In genomic region chrX:9467751-9468150, GRCh38 we compare ENCODE assay signal across 14 cellular contexts. TPM values are rescaled to one million over a fixed set of nuclear protein-coding genes. Genes with fewer than 3 reads are reported as not detected.
DNase-seq lines count a peak whose midpoint lies in the region; ATAC-seq, FAIRE-seq and TF ChIP-seq lines count a peak whose summit lies in the region.
"Had no signal": no experiment of that assay in that cellular context is flagged by ENCODE, and none has a peak within 500 bp of the region (broad histone marks: within the 10 kb centered on the region; RNA-seq: fewer than 3 reads in every experiment).

No MANE protein-coding gene starts in this region.

- H4K91ac ChIP-seq in mesenchymal stem cell (ENCODE audit: low read length) = no peak overlapping the region

- no peak overlapping the region for H2AK5ac ChIP-seq in mesenchymal stem cell (ENCODE audit: low read length, severe bottlenecking)

- H3K4me1 Mint-ChIP-seq in natural killer cell treated with Interleukin-12 subunit alpha and Interleukin-12 subunit beta and Interleukin-15 and Interleukin-18, amount 100 ng/mL, for 72 hours (ENCODE audit: low read depth in 2 of 2) = peaks cover 18 to 28% of the 10 kb centered on the region in 2 donors
- H3K4me1 Mint-ChIP-seq in natural killer cell (peaks cover 22 to 26% of the 10 kb centered on the region in 2 donors), astrocyte (ENCODE audit: low read depth, unreplicated experiment) (peaks cover 5% of the 10 kb centered on the region)

- H2BK15ac ChIP-seq in mesenchymal stem cell (ENCODE audit: low read depth, poor library complexity, severe bottlenecking) = no peak overlapping the region

- no peak for TF ChIP-seq POLR2A in uterus (IDR thresholded peaks at IDR 0.05)

- H3K27me3 ChIP-seq in astrocyte (ENCODE audit: insufficient read depth, low read length) (no peaks in the 10 kb centered on the region), mesenchymal stem cell (ENCODE audit: control insufficient read depth in 1 of 2, insufficient read depth in 1 of 2, low read length in 2 of 2) (peaks cover 0 to 2% of the 10 kb centered on the region in 2 experiments), uterus (no peaks in the 10 kb centered on the region)

- H3K36me3 Mint-ChIP-seq in natural killer cell treated with Interleukin-12 subunit alpha and Interleukin-12 subunit beta and Interleukin-15 and Interleukin-18, amount 100 ng/mL, for 72 hours = no peaks in the 10 kb centered on the region
- no peaks in the 10 kb centered on the region for H3K36me3 Mint-ChIP-seq in natural killer cell
- H3K36me3 Mint-ChIP-seq in astrocyte (ENCODE audit: low read depth, unreplicated experiment) = no peaks in the 10 kb centered on the region

- H3K4ac ChIP-seq in mesenchymal stem cell (ENCODE audit: low read depth in 1 of 2, low read length in 2 of 2) = peak overlapping the region in 1 of 2 experiments; percentile 37

- no peak for TF ChIP-seq CTCF in natural killer cell (IDR thresholded peaks at IDR 0.05)
- TF ChIP-seq CTCF in astrocyte (IDR thresholded peaks at IDR 0.05; ENCODE audit: insufficient read depth, low read depth, low read length) = no peak
- TF ChIP-seq CTCF in uterus (IDR thresholded peaks at IDR 0.05) = no peak

- no peak for ATAC-seq in natural killer cell treated with Interleukin-12 subunit alpha and Interleukin-12 subunit beta and Interleukin-15 and Interleukin-18, amount 100 ng/mL, for 72 hours
- no peak for ATAC-seq in natural killer cell
- no peak for ATAC-seq in HG02623 (IDR thresholded peaks at IDR 0.05; ENCODE audit: unreplicated experiment)
- ATAC-seq: activated CD4-positive, CD25-positive, alpha-beta regulatory T cell treated with anti-CD3 and anti-CD28 coated beads, Interleukin-2, amount 50 U/mL, for 24 hours; HCT116 had no signal

- H2AFZ ChIP-seq in astrocyte (ENCODE audit: low read depth, low read length) = no peak overlapping the region
- H2AFZ ChIP-seq in mesenchymal stem cell (ENCODE audit: low read depth, low read length) = no peak overlapping the region

- no peak overlapping the region for H2BK5ac ChIP-seq in mesenchymal stem cell (ENCODE audit: low read depth, low read length, poor library complexity, severe bottlenecking)

- no peak overlapping the region for H3K14ac ChIP-seq in mesenchymal stem cell (ENCODE audit: low read length in 2 of 2)

- H3K4me2 ChIP-seq in astrocyte (ENCODE audit: low read length) (peak overlapping the region; percentile 83), mesenchymal stem cell (ENCODE audit: low read length, poor library complexity, severe bottlenecking) (peak overlapping the region; percentile 59)

- peaks cover 0 to 7% of the 10 kb centered on the region in 2 donors for H3K27me3 Mint-ChIP-seq in natural killer cell treated with Interleukin-12 subunit alpha and Interleukin-12 subunit beta and Interleukin-15 and Interleukin-18, amount 100 ng/mL, for 72 hours
- peaks cover 0 to 8% of the 10 kb centered on the region in 2 donors for H3K27me3 Mint-ChIP-seq in natural killer cell (ENCODE audit: low read depth in 2 of 2)
- H3K27me3 Mint-ChIP-seq in astrocyte (ENCODE audit: low read depth, unreplicated experiment) = no peaks in the 10 kb centered on the region

- H3K4me3 Mint-ChIP-seq in natural killer cell treated with Interleukin-12 subunit alpha and Interleukin-12 subunit beta and Interleukin-15 and Interleukin-18, amount 100 ng/mL, for 72 hours = peak overlapping the region; percentile 22
- H3K4me3 Mint-ChIP-seq in natural killer cell = no peak overlapping the region
- H3K4me3 Mint-ChIP-seq in astrocyte (ENCODE audit: unreplicated experiment) = peak overlapping the region; percentile 64

- no peak for FAIRE-seq in astrocyte (lab: Jason Lieb, UNC)

- H3K9me3 Mint-ChIP-seq in natural killer cell treated with Interleukin-12 subunit alpha and Interleukin-12 subunit beta and Interleukin-15 and Interleukin-18, amount 100 ng/mL, for 72 hours = no peaks in the 10 kb centered on the region
- H3K9me3 Mint-ChIP-seq in natural killer cell = no peaks in the 10 kb centered on the region
- no peaks in the 10 kb centered on the region for H3K9me3 Mint-ChIP-seq in astrocyte (ENCODE audit: unreplicated experiment)

- WGBS in mesenchymal stem cell = 21% methylated on average over 7 of the region's 11 CpGs

- no peaks in the 10 kb centered on the region for H3K36me3 ChIP-seq in astrocyte (ENCODE audit: insufficient read depth, low read length)
- H3K36me3 ChIP-seq in mesenchymal stem cell (ENCODE audit: control insufficient read depth in 1 of 2, insufficient read depth in 2 of 2, low read depth in 1 of 2, low read length in 2 of 2) = no peaks in the 10 kb centered on the region
- no peaks in the 10 kb centered on the region for H3K36me3 ChIP-seq in uterus

- no peak overlapping the region for H2BK120ac ChIP-seq in mesenchymal stem cell (ENCODE audit: low read depth, low read length)

- intact Hi-C loops in natural killer cell (cut with micrococcal nuclease) = no loop called here
- intact Hi-C loops in uterus (cut with DNase I; ENCODE audit: low total_unique reads) = no loop called here

- H3K27ac ChIP-seq in astrocyte (ENCODE audit: low read depth, low read length) (no peak overlapping the region), mesenchymal stem cell (ENCODE audit: low read length, poor library complexity, severe bottlenecking) (peak overlapping the region; percentile 28), uterus (peak overlapping the region; percentile 90 to 95)
- H3K27ac ChIP-seq: SK-N-MC had no signal

- peaks cover 44% of the 10 kb centered on the region for H3K79me2 ChIP-seq in astrocyte (ENCODE audit: insufficient read depth, low read length)

- no peak for DNase-seq in natural killer cell treated with Interleukin-12 subunit alpha and Interleukin-12 subunit beta and Interleukin-15 and Interleukin-18, amount 100 ng/mL, for 72 hours (ENCODE audit: low spot score)
- DNase-seq in natural killer cell (no peak), astrocyte (ENCODE audit: low read depth) (no peak), mesenchymal stem cell (peak; percentile 28), uterus (no peak), DMS53 treated with DMSO at 0.1 percent for 48 hours (lab: John Stamatoyannopoulos, UW; ENCODE audit: unreplicated experiment) (no peak)
- DNase-seq in stimulated activated CD4-positive, alpha-beta T cell treated with anti-CD3 and anti-CD28 coated beads, Interleukin-12 subunit alpha, Interleukin-12 subunit beta, amount 100 ng/mL, for 4 hours = no peak
- DNase-seq: activated effector memory CD4-positive, alpha-beta T cell treated with Interleukin-2 at 50 U/mL for 16 hours; NCI-H2029; stimulated activated CD4-positive, alpha-beta T cell treated with anti-CD3 and anti-CD28 coated beads, Interleukin-15, amount 100 ng/mL, for 24 hours had no signal

- peak overlapping the region in 1 of 2 experiments; percentile 22 for H3K18ac ChIP-seq in mesenchymal stem cell (ENCODE audit: low read depth in 1 of 2, low read length in 2 of 2)

- no peaks in the 10 kb centered on the region for H3K79me1 ChIP-seq in mesenchymal stem cell (replicated peaks; ENCODE audit: low read length, poor library complexity, severe bottlenecking)

- peak overlapping the region; percentile 58 for H3K4me3 ChIP-seq in astrocyte (ENCODE audit: insufficient read depth, low read depth, low read length)
- no peak overlapping the region for H3K4me3 ChIP-seq in mesenchymal stem cell (ENCODE audit: insufficient read depth in 1 of 2, low read depth in 1 of 2, low read length in 2 of 2)
- peak overlapping the region; percentile 56 to 65 for H3K4me3 ChIP-seq in uterus
- H3K4me3 ChIP-seq: SK-N-MC had no signal

- no peak overlapping the region for H3K27ac Mint-ChIP-seq in natural killer cell treated with Interleukin-12 subunit alpha and Interleukin-12 subunit beta and Interleukin-15 and Interleukin-18, amount 100 ng/mL, for 72 hours
- H3K27ac Mint-ChIP-seq in natural killer cell (no peak overlapping the region), astrocyte (ENCODE audit: unreplicated experiment) (no peak overlapping the region)

- peaks cover 18% of the 10 kb centered on the region for H3K4me1 ChIP-seq in astrocyte (ENCODE audit: insufficient read depth, low read length)
- H3K4me1 ChIP-seq in mesenchymal stem cell (ENCODE audit: control insufficient read depth, insufficient read depth, low read depth, low read length) = peaks cover 10% of the 10 kb centered on the region
- no peaks in the 10 kb centered on the region for H3K4me1 ChIP-seq in uterus

- H3K9me3 ChIP-seq in astrocyte (ENCODE audit: insufficient read depth, low read depth, low read length) (no peaks in the 10 kb centered on the region), mesenchymal stem cell (ENCODE audit: control insufficient read depth, low read length) (no peaks in the 10 kb centered on the region), uterus (no peaks in the 10 kb centered on the region)

- no peak overlapping the region for H3K23ac ChIP-seq in mesenchymal stem cell (ENCODE audit: low read length in 2 of 2)

- H3K9ac ChIP-seq in astrocyte (ENCODE audit: low read length) (no peak overlapping the region), mesenchymal stem cell (ENCODE audit: low read length) (no peak overlapping the region)

- no peak overlapping the region for H2BK12ac ChIP-seq in mesenchymal stem cell (ENCODE audit: low read length in 2 of 2)

- H4K20me1 ChIP-seq in astrocyte (ENCODE audit: insufficient read depth, low read length) = peaks cover 23% of the 10 kb centered on the region

- H4K8ac ChIP-seq in mesenchymal stem cell (ENCODE audit: low read length) = no peak overlapping the region

RNA-seq across cellular contexts. Expression of gene TBL1X, which starts 2.9 kb away (rescaled TPM):
- total RNA-seq in natural killer cell treated with Interleukin-12 subunit alpha and Interleukin-12 subunit beta and Interleukin-15 and Interleukin-18, amount 100 ng/mL, for 72 hours = 10 to 100 TPM; 32.3 to 37.9 TPM
- total RNA-seq in natural killer cell (10 to 100 TPM; 21.9 to 43.8 (median 32.7) TPM), astrocyte (22.3 and 26.4 TPM in 2 replicates), uterus (100 to 1,000 TPM in 1 of 4 donors, 10 to 100 TPM in 3; 15.4 to 121 (median 47.7) TPM)
- 28.2 TPM for polyA plus RNA-seq in mesenchymal stem cell (2013, experiment 1 of 2)
- polyA plus RNA-seq in mesenchymal stem cell (2013, experiment 2 of 2) = 28.2 TPM

Comparison
In these comparisons a context has a peak if more than half of its experiments do, and no peak if none do; other contexts are left out.
1. H3K4me3 ChIP-seq: peak in astrocyte (single experiment) and uterus (2 of 2); none in mesenchymal stem cell (0 of 2).